Comparison of ENCODE assay signal across 13 cellular contexts in genomic region chr2:96954490-96954846, GRCh38. TPM values are rescaled to one million over a fixed set of nuclear protein-coding genes. Genes with fewer than 3 reads are reported as not detected.
DNase-seq lines count a peak whose midpoint lies in the region; ATAC-seq, FAIRE-seq and TF ChIP-seq lines count a peak whose summit lies in the region.
"Had no signal": no experiment of that assay in that cellular context is flagged by ENCODE, and none has a peak within 500 bp of the region (broad histone marks: within the 10 kb centered on the region; RNA-seq: fewer than 3 reads in every experiment).

No MANE protein-coding gene starts in this region.

- H3K4me1 ChIP-seq in CD4-positive, alpha-beta memory T cell (ENCODE audit: insufficient read depth, low read length) = peaks cover 28% of the 10 kb centered on the region

- peak overlapping the region in 7 of 8 donors; percentile 5 to 68 (median 43) for H3K4me3 Mint-ChIP-seq in CD4-positive, alpha-beta memory T cell
- H3K4me3 Mint-ChIP-seq in glutamatergic neuron (ENCODE audit: unreplicated experiment) = no peak overlapping the region
- H3K4me3 Mint-ChIP-seq in nephron progenitor cell = no peak overlapping the region
- H3K4me3 Mint-ChIP-seq: GM23338 had no signal

- DNase-seq in CD4-positive, alpha-beta memory T cell = peak in 4 of 5 donors; percentile 36 to 58 (median 44)
- peak; percentile 47 for DNase-seq in GM18507 (ENCODE audit: extremely low spot score, insufficient read length, low read depth)
- DNase-seq in M059J (ENCODE audit: low read depth) = peak; percentile 14
- DNase-seq in fibroblast of peridontal ligament (ENCODE audit: extremely low read depth) = peak; percentile 26
- DNase-seq in glutamatergic neuron = no peak
- DNase-seq in nephron progenitor cell = no peak
- DNase-seq: tibial artery had no signal

- H3K4me1 Mint-ChIP-seq in CD4-positive, alpha-beta memory T cell = peaks cover 14 to 37% (median 25%) of the 10 kb centered on the region in 4 donors
- H3K4me1 Mint-ChIP-seq in glutamatergic neuron (ENCODE audit: low read depth, unreplicated experiment) = peaks cover 8% of the 10 kb centered on the region
- peaks cover 76% of the 10 kb centered on the region for H3K4me1 Mint-ChIP-seq in nephron progenitor cell

- FAIRE-seq in GM18507 (lab: Jason Lieb, UNC) = peak; percentile 52

- intact Hi-C loops in CD4-positive, alpha-beta memory T cell (cut with micrococcal nuclease) = no loop called here

- H3K36me3 ChIP-seq in CD4-positive, alpha-beta memory T cell (ENCODE audit: insufficient read depth, low read length) = no peaks in the 10 kb centered on the region
- H3K36me3 ChIP-seq: tibial artery had no signal

- no peaks in the 10 kb centered on the region for H3K9me3 ChIP-seq in CD4-positive, alpha-beta memory T cell (ENCODE audit: control insufficient read depth in 1 of 2, low read length in 2 of 2)
- H3K9me3 ChIP-seq: tibial artery had no signal

- H3K27ac Mint-ChIP-seq in CD4-positive, alpha-beta memory T cell = peak overlapping the region in 6 of 7 donors; percentile 50 to 92 (median 82)
- H3K27ac Mint-ChIP-seq in glutamatergic neuron (ENCODE audit: unreplicated experiment) (no peak overlapping the region), nephron progenitor cell (no peak overlapping the region)
- H3K27ac Mint-ChIP-seq: GM23338, IgD-negative memory B cell had no signal

- CTCF ChIA-PET in CD4-positive, alpha-beta memory T cell (lab: Charles Lee; ENCODE audit: partially characterized antibody) = interaction anchor here (1.1 to 20.7 kb wide), 9 partner anchors 7 to 158 kb away, joined by 3 to 624 read pairs (median 5); partner anchors contain the start of genes ANKRD36 and ANKRD39

- POLR2A ChIA-PET in CD4-positive, alpha-beta memory T cell (lab: Charles Lee; ENCODE audit: partially characterized antibody) = interaction anchor here (0.9 to 9.0 kb wide), 7 partner anchors 8 to 138 kb away, joined by 3 to 194 read pairs (median 3); partner anchors contain the start of genes ANKRD39, CNNM3 and SEMA4C

- H3K27ac ChIP-seq in CD4-positive, alpha-beta memory T cell (ENCODE audit: low read depth, low read length) = no peak overlapping the region
- H3K27ac ChIP-seq: tibial artery had no signal

- no peaks in the 10 kb centered on the region for H3K27me3 ChIP-seq in CD4-positive, alpha-beta memory T cell (ENCODE audit: insufficient read depth, low read length)

- no peaks in the 10 kb centered on the region for H3K27me3 Mint-ChIP-seq in CD4-positive, alpha-beta memory T cell
- no peaks in the 10 kb centered on the region for H3K27me3 Mint-ChIP-seq in glutamatergic neuron (ENCODE audit: unreplicated experiment)
- peaks cover 23% of the 10 kb centered on the region for H3K27me3 Mint-ChIP-seq in nephron progenitor cell (ENCODE audit: low read depth, poor library complexity)

- H3K4me3 ChIP-seq in CD4-positive, alpha-beta memory T cell (ENCODE audit: low read length in 2 of 2) = no peak overlapping the region
- H3K4me3 ChIP-seq: GM23338, tibial artery had no signal

- H3K36me3 Mint-ChIP-seq in CD4-positive, alpha-beta memory T cell = no peaks in the 10 kb centered on the region
- no peaks in the 10 kb centered on the region for H3K36me3 Mint-ChIP-seq in glutamatergic neuron (ENCODE audit: unreplicated experiment)
- no peaks in the 10 kb centered on the region for H3K36me3 Mint-ChIP-seq in nephron progenitor cell (ENCODE audit: low read depth)
- H3K36me3 Mint-ChIP-seq: IgD-negative memory B cell had no signal

- H3K9me3 Mint-ChIP-seq in CD4-positive, alpha-beta memory T cell = no peaks in the 10 kb centered on the region
- H3K9me3 Mint-ChIP-seq in glutamatergic neuron (ENCODE audit: unreplicated experiment) (peaks cover 1% of the 10 kb centered on the region), nephron progenitor cell (no peaks in the 10 kb centered on the region)
- H3K9me3 Mint-ChIP-seq: GM23338, IgD-negative memory B cell had no signal

- TF ChIP-seq CTCF in glutamatergic neuron (IDR thresholded peaks at IDR 0.05; ENCODE audit: partially characterized antibody, unreplicated experiment) = no peak
- TF ChIP-seq CTCF in nephron progenitor cell (IDR thresholded peaks at IDR 0.05) = no peak

- ATAC-seq in HG03025 (IDR thresholded peaks at IDR 0.05; ENCODE audit: low FRiP score, unreplicated experiment) (no peak), GM21528 (IDR thresholded peaks at IDR 0.05; ENCODE audit: low FRiP score, unreplicated experiment) (no peak)
- ATAC-seq: GM23338, left lobe of liver, Panc1 had no signal

RNA-seq across cellular contexts. Expression of gene FAM178B, which starts 31.9 kb away (rescaled TPM):
- total RNA-seq in CD4-positive, alpha-beta memory T cell = 1 to 10 TPM in 1 of 2 experiments, under 1 TPM in 1; 0.73 to 1.0 TPM
- not detected for polyA plus RNA-seq in CD4-positive, alpha-beta memory T cell
- total RNA-seq in M059J (2014; rRNA removed; shearing (Covaris generic)) = not detected in 2 replicates
- total RNA-seq in glutamatergic neuron (ENCODE audit: unreplicated experiment) = not detected
- total RNA-seq: GM23338 had no signal
- polyA plus RNA-seq: IgD-negative memory B cell had no signal

Comparison
In these comparisons a context has a peak if more than half of its experiments do, and no peak if none do; other contexts are left out.
1. DNase-seq: peak in CD4-positive, alpha-beta memory T cell (4 of 5), GM18507 (single experiment), M059J (single experiment) and fibroblast of peridontal ligament (single experiment); none in glutamatergic neuron (single experiment) and nephron progenitor cell (single experiment).
2. H3K27ac Mint-ChIP-seq: peak in CD4-positive, alpha-beta memory T cell (6 of 7); none in glutamatergic neuron (single experiment) and nephron progenitor cell (single experiment).
3. H3K4me3 Mint-ChIP-seq: peak in CD4-positive, alpha-beta memory T cell (7 of 8); none in glutamatergic neuron (single experiment) and nephron progenitor cell (single experiment).